In the genomic region with DNA sequence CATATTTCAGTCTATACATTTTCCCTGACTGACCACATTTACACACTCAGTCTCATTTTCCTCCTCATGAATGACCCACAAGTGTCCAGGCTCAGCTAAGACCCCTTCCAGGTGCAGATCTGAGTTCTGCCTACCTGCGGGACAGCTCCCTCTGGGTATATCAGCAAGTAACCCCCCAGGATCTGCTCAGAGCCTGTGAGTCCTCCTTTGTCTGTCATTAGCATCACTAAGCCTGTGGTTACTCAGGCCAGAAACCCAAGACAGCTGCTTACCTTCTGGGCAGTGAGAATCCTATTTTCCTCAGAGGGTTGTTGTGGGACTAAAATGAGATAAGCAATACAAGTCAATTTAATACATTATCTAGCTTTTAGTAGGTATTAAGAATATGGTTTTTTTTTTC, we compare ENCODE assay signal across 15 cellular contexts.
DNase-seq lines count a peak whose midpoint lies in the region; ATAC-seq and TF ChIP-seq lines count a peak whose summit lies in the region.
"Had no signal": no experiment of that assay in that cellular context is flagged by ENCODE, and none has a peak within 500 bp of the region (broad histone marks: within the 10 kb centered on the region; RNA-seq: fewer than 3 reads in every experiment).

No MANE protein-coding gene starts in this region.

- H3K4ac ChIP-seq in H9 (ENCODE audit: low read depth, low read length) (no peak overlapping the region), neuronal stem cell (ENCODE audit: low read length) (no peak overlapping the region)

- H4K8ac ChIP-seq in H9 (replicated peaks; ENCODE audit: insufficient read length, low read depth, low read length): no peak overlapping the region
- no peak overlapping the region for H4K8ac ChIP-seq in neuronal stem cell (ENCODE audit: low read depth, low read length)

- no peaks in the 10 kb centered on the region; a peak in 1 of 7 replicates for H3K36me3 Mint-ChIP-seq in H9 (ENCODE audit: insufficient read depth in 1 of 3, low read depth in 3 of 3)

- H3K4me1 Mint-ChIP-seq in H9: peaks cover 12 to 18% of the 10 kb centered on the region in 2 experiments

- no peak overlapping the region for H3K4me3 ChIP-seq in neuronal stem cell (ENCODE audit: low read length in 2 of 2)
- no peak overlapping the region for H3K4me3 ChIP-seq in uterus
- H3K4me3 ChIP-seq: K562 had no signal

- TF ChIP-seq POLR2A in uterus (IDR thresholded peaks at IDR 0.05): no peak

- TF ChIP-seq CTCF in H9 (conservative IDR thresholded peaks at IDR 0.05) (no peak), uterus (IDR thresholded peaks at IDR 0.05) (no peak)

- no peaks in the 10 kb centered on the region for H3K9me3 Mint-ChIP-seq in H9

- H3T11ph ChIP-seq in H9 (ENCODE audit: low read length): no peak overlapping the region

- H4K20me1 ChIP-seq in H9 (ENCODE audit: control insufficient read depth, insufficient read depth, insufficient read length): no peaks in the 10 kb centered on the region

- no peak overlapping the region for H4K5ac ChIP-seq in H9 (ENCODE audit: insufficient read length, low read depth, low read length)

- H3K27ac ChIP-seq in H9 (ENCODE audit: insufficient read length, low read depth, low read length): no peak overlapping the region
- H3K27ac ChIP-seq in neuronal stem cell (replicated peaks; ENCODE audit: low read length): no peak overlapping the region
- no peak overlapping the region for H3K27ac ChIP-seq in uterus

- H2BK15ac ChIP-seq in H9 (ENCODE audit: low read depth, low read length): no peak overlapping the region
- no peak overlapping the region for H2BK15ac ChIP-seq in neuronal stem cell (ENCODE audit: low read length)

- no peaks in the 10 kb centered on the region for H3K23me2 ChIP-seq in H9 (ENCODE audit: insufficient read length, low read depth, low read length, poor library complexity, severe bottlenecking)

- H2BK5ac ChIP-seq in H9 (ENCODE audit: insufficient read length, low read length) (no peak overlapping the region), neuronal stem cell (ENCODE audit: low read length) (no peak overlapping the region)

- no peaks in the 10 kb centered on the region for H3K27me3 Mint-ChIP-seq in H9 (ENCODE audit: low read depth)

- H3K4me2 ChIP-seq in H9 (ENCODE audit: insufficient read depth, insufficient read length, low read length) (no peak overlapping the region), neuronal stem cell (ENCODE audit: insufficient read depth, low read length, poor library complexity, severe bottlenecking) (no peak overlapping the region)

- peak; percentile 34 for DNase-seq in H9
- DNase-seq in RPMI7951 (ENCODE audit: low read depth): peak; percentile 5
- peak; percentile 37 for DNase-seq in iPS-NIHi7 (ENCODE audit: extremely low spot score)
- no peak for DNase-seq in neuronal stem cell (ENCODE audit: low spot score)
- DNase-seq in uterus: no peak
- DNase-seq: DMS79 treated with DMSO at 0.1 percent for 48 hours, NCI-H1105, NCI-H1694, NCI-H2081 treated with DMSO at 0.1 percent for 48 hours, OCI-M1, SHP77 treated with DMSO at 0.1 percent for 48 hours had no signal

- no peak overlapping the region for H3K18ac ChIP-seq in H9 (ENCODE audit: insufficient read length, low read depth, low read length)
- no peak overlapping the region for H3K18ac ChIP-seq in neuronal stem cell (ENCODE audit: low read length)

- H3K4me3 Mint-ChIP-seq in H9: no peak overlapping the region
- H3K4me3 Mint-ChIP-seq: B cell had no signal

- H2BK20ac ChIP-seq in H9 (ENCODE audit: low read depth, low read length, poor library complexity, severe bottlenecking): no peak overlapping the region

- H3K14ac ChIP-seq in H9 (ENCODE audit: insufficient read depth, low read length) (no peak overlapping the region), neuronal stem cell (ENCODE audit: low read length) (no peak overlapping the region)

- H3K4me1 ChIP-seq in H9 (ENCODE audit: insufficient read depth, low read length) (no peaks in the 10 kb centered on the region; the same call in 1 of the 2 replicates), neuronal stem cell (ENCODE audit: control insufficient read depth in 2 of 2, insufficient read depth in 1 of 2, low read depth in 1 of 2, low read length in 2 of 2) (no peaks in the 10 kb centered on the region), uterus (no peaks in the 10 kb centered on the region)

- WGBS in H9 (ENCODE audit: extremely low coverage, insufficient read length, low lambda C conversion rate): no CpG with 5 or more reads among the region's 1 CpG
- no CpG with 5 or more reads among the region's 1 CpG for WGBS in neuronal stem cell (ENCODE audit: extremely low coverage in 2 of 2, insufficient read length in 2 of 2, insufficient replicate concordance in 1 of 2), 2 donors

- H3K36me3 ChIP-seq in neuronal stem cell (replicated peaks in 1 of 2; ENCODE audit: control insufficient read depth in 2 of 2, insufficient read depth in 2 of 2, low read length in 2 of 2) (no peaks in the 10 kb centered on the region), uterus (no peaks in the 10 kb centered on the region)

- H3K9me3 ChIP-seq in H9 (ENCODE audit: control insufficient read depth, low read depth, low read length): no peaks in the 10 kb centered on the region
- H3K9me3 ChIP-seq in neuronal stem cell (replicated peaks in 1 of 2; ENCODE audit: control insufficient read depth in 2 of 2, insufficient read depth in 1 of 2, low read depth in 1 of 2, low read length in 2 of 2): no peaks in the 10 kb centered on the region
- no peaks in the 10 kb centered on the region for H3K9me3 ChIP-seq in uterus

- H4K91ac ChIP-seq in H9 (ENCODE audit: insufficient read length, low read depth, low read length): no peak overlapping the region
- H4K91ac ChIP-seq in neuronal stem cell (ENCODE audit: low read depth, low read length, poor library complexity): no peak overlapping the region

- H3K23ac ChIP-seq in H9 (ENCODE audit: insufficient read length, low read depth, low read length) (no peak overlapping the region), neuronal stem cell (ENCODE audit: low read depth, low read length, poor library complexity) (no peak overlapping the region)

- H3K27ac Mint-ChIP-seq in H9: 0 out of 7 replicates have a peak overlapping the region, but pooled peaks of 1 of the 3 experiments have one; percentile 1
- H3K27ac Mint-ChIP-seq: B cell had no signal

- H2AK5ac ChIP-seq in H9 (ENCODE audit: insufficient read length, low read length) (no peak overlapping the region), neuronal stem cell (ENCODE audit: low read depth, low read length) (no peak overlapping the region)

- H3K56ac ChIP-seq in H9 (ENCODE audit: insufficient read length, low read depth, low read length): no peak overlapping the region

- H2BK120ac ChIP-seq in H9 (ENCODE audit: low read depth, low read length, poor library complexity, severe bottlenecking) (no peak overlapping the region), neuronal stem cell (ENCODE audit: low read depth, low read length) (no peak overlapping the region)

- H2AFZ ChIP-seq in H9 (ENCODE audit: low read length) (no peak overlapping the region), neuronal stem cell (ENCODE audit: low read length) (no peak overlapping the region)

- H3K9ac ChIP-seq in H9 (ENCODE audit: extremely low read depth, insufficient read length, low read length) (no peak overlapping the region), neuronal stem cell (ENCODE audit: low read depth, low read length, poor library complexity) (no peak overlapping the region)

- H3K27me3 ChIP-seq in H9 (ENCODE audit: insufficient read depth, low read length) (no peaks in the 10 kb centered on the region), neuronal stem cell (ENCODE audit: control insufficient read depth in 3 of 3, insufficient read depth in 3 of 3, low read depth in 1 of 3, low read length in 3 of 3) (no peaks in the 10 kb centered on the region), uterus (no peaks in the 10 kb centered on the region)

- H2BK12ac ChIP-seq in H9 (ENCODE audit: insufficient read length, low read depth, low read length) (no peak overlapping the region), neuronal stem cell (ENCODE audit: low read length) (no peak overlapping the region)

- H3K79me1 ChIP-seq in H9 (ENCODE audit: insufficient read depth, low read depth, low read length, poor library complexity, severe bottlenecking): no peaks in the 10 kb centered on the region
- H3K79me1 ChIP-seq in neuronal stem cell (ENCODE audit: low read depth, low read length): no peaks in the 10 kb centered on the region

- no peaks in the 10 kb centered on the region for H3K79me2 ChIP-seq in H9 (ENCODE audit: insufficient read depth, low read length)

- ATAC-seq in GM19455 (IDR thresholded peaks at IDR 0.05; ENCODE audit: unreplicated experiment) (no peak), HG03439 (IDR thresholded peaks at IDR 0.05; ENCODE audit: unreplicated experiment) (no peak)
- ATAC-seq: K562 had no signal

- intact Hi-C loops in uterus (cut with DNase I; ENCODE audit: low total_unique reads): no loop called here

Comparison
In these comparisons a context has a peak if more than half of its experiments do, and no peak if none do; other contexts are left out.
1. DNase-seq: peak in H9 (single experiment), RPMI7951 (single experiment) and iPS-NIHi7 (single experiment); none in neuronal stem cell (single experiment) and uterus (0 of 2).